ENCODE assay signal across 13 cellular contexts in genomic region chr5:35976859-35977258, GRCh38. TPM values are rescaled to one million over a fixed set of nuclear protein-coding genes. Genes with fewer than 3 reads are reported as not detected.
"Had no signal": no experiment of that assay in that cellular context is flagged by ENCODE, and none has a peak within 500 bp of the region (broad histone marks: within the 10 kb centered on the region; RNA-seq: fewer than 3 reads in every experiment).

No MANE protein-coding gene starts in this region.

RNA-seq across cellular contexts. Expression of gene UGT3A1, which starts 14.3 kb away (rescaled TPM):
- total RNA-seq: activated B cell treated with CpG ODN at 0.5 μM for 24 hours; activated CD4-positive, alpha-beta memory T cell treated with anti-CD3 and anti-CD28 coated beads for 36 hours; activated CD4-positive, alpha-beta memory T cell treated with anti-CD3 and anti-CD28 coated beads, Interleukin-2, amount 10 ng/mL, durations not matched to agents 7 days and 5 days; activated CD4-positive, alpha-beta T cell treated with anti-CD3 and anti-CD28 coated beads for 36 hours; activated CD4-positive, alpha-beta T cell treated with anti-CD3 and anti-CD28 coated beads, Interleukin-2, amount 10 ng/mL, durations not matched to agents 24 days and 14 days; activated CD4-positive, alpha-beta T cell treated with anti-CD3 and anti-CD28 coated beads, Interleukin-2, amount 10 ng/mL, durations not matched to agents 7 days and 5 days; activated CD8-positive, alpha-beta memory T cell treated with anti-CD3 and anti-CD28 coated beads for 36 hours; activated CD8-positive, alpha-beta memory T cell treated with anti-CD3 and anti-CD28 coated beads, Interleukin-2, amount 10 ng/mL, durations not matched to agents 7 days and 5 days; activated CD8-positive, alpha-beta T cell treated with anti-CD3 and anti-CD28 coated beads, Interleukin-2, amount 10 ng/mL, durations not matched to agents 7 days and 5 days; activated T-cell treated with anti-CD3 and anti-CD28 coated beads, Interleukin-2, amount 50 U/mL, for 4 hours; T-helper 17 cell; T-helper 2 cell treated with Interferon-gamma antibody and Interleukin-4, amounts not matched to agents 100 ng/mL and 5 ng/mL, for 36 hours had no signal

RNA-seq across cellular contexts. Expression of gene CAPSL, which starts 38.4 kb away (rescaled TPM):
- total RNA-seq: activated B cell treated with CpG ODN at 0.5 μM for 24 hours; activated CD4-positive, alpha-beta memory T cell treated with anti-CD3 and anti-CD28 coated beads, Interleukin-2, amount 10 ng/mL, durations not matched to agents 7 days and 5 days; activated CD4-positive, alpha-beta T cell treated with anti-CD3 and anti-CD28 coated beads, Interleukin-2, amount 10 ng/mL, durations not matched to agents 24 days and 14 days; activated CD4-positive, alpha-beta T cell treated with anti-CD3 and anti-CD28 coated beads, Interleukin-2, amount 10 ng/mL, durations not matched to agents 7 days and 5 days; activated CD8-positive, alpha-beta T cell treated with anti-CD3 and anti-CD28 coated beads, Interleukin-2, amount 10 ng/mL, durations not matched to agents 7 days and 5 days; T-helper 17 cell; WTC11 had no signal
